In the genomic region with DNA sequence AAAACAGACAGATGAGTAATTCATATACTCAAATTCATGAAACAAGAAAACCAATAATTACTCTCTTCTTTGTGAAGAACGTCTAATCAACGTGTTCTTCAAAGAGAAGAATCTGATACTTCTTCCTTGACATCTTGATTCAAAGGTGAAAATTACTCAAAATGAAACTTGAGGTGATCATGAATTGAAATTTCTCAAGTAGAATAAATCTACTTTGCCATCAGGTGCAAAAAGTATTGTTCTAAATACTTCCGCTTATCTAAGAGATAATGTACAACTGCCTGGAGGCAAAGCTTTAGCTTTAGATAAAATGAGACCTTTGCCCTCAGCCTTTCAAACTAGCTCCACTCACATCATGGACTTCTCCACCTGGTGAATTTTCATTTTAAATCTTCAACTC, we compare ENCODE assay signal across 17 cellular contexts.
"Had no signal": no experiment of that assay in that cellular context is flagged by ENCODE, and none has a peak within 500 bp of the region (broad histone marks: within the 10 kb centered on the region; RNA-seq: fewer than 3 reads in every experiment).

No MANE protein-coding gene starts in this region.

- H3K9me3 Mint-ChIP-seq: activated CD4-positive, alpha-beta memory T cell treated with anti-CD3 and anti-CD28 coated beads, Interleukin-2, amount 10 ng/mL, durations not matched to agents 7 days and 5 days; activated naive CD4-positive, alpha-beta T cell treated with anti-CD3 and anti-CD28 coated beads, Interleukin-2, amount 50 U/mL, for 72 hours; effector memory CD8-positive, alpha-beta T cell; nephron; T-helper 1 cell treated with Interleukin-12 subunit alpha and Interleukin-12 subunit beta and Interleukin-4 antibody, amounts not matched to agents 30 μg/mL and 1 μg/mL, for 36 hours had no signal

- DNase-seq: activated CD4-positive, alpha-beta memory T cell treated with anti-CD3 and anti-CD28 coated beads, Interleukin-2, amount 10 ng/mL, durations not matched to agents 7 days and 5 days; activated CD4-positive, alpha-beta T cell treated with anti-CD3 and anti-CD28 coated beads for 48 hours; activated CD8-positive, alpha-beta memory T cell treated with anti-CD3 and anti-CD28 coated beads, Interleukin-2, amount 10 ng/mL, durations not matched to agents 7 days and 5 days; activated effector memory CD4-positive, alpha-beta T cell treated with anti-CD3 and anti-CD28 coated beads, Interleukin-2, amount 50 U/mL, for 16 hours; activated T-cell treated with anti-CD3 and anti-CD28 coated beads, Interleukin-2, amount 50 U/mL, for 1 hour; effector memory CD8-positive, alpha-beta T cell; lower lobe of right lung; nucleus accumbens; stimulated activated CD4-positive, alpha-beta T cell treated with anti-CD3 and anti-CD28 coated beads, Interleukin-2, amount 100 ng/mL, for 24 hours; stimulated activated naive CD4-positive, alpha-beta T cell treated with Interleukin-2 at 50 U/mL for 16 hours; thyroid gland; WERI-Rb-1 had no signal

- H3K27ac ChIP-seq: lower lobe of right lung, prostate gland, right atrium auricular region, thyroid gland, WERI-Rb-1 had no signal

- H3K9me3 ChIP-seq: lower lobe of right lung, prostate gland, right atrium auricular region, thyroid gland had no signal

- H3K4me3 ChIP-seq: lower lobe of right lung, prostate gland, right atrium auricular region, thyroid gland had no signal

- ATAC-seq: activated CD8-positive, alpha-beta memory T cell treated with anti-CD3 and anti-CD28 coated beads, Interleukin-2, amount 10 ng/mL, durations not matched to agents 7 days and 5 days; effector memory CD8-positive, alpha-beta T cell; lower lobe of right lung had no signal

- H3K36me3 ChIP-seq: prostate gland, WERI-Rb-1 had no signal

- H3K27ac Mint-ChIP-seq: activated CD4-positive, alpha-beta memory T cell treated with anti-CD3 and anti-CD28 coated beads, Interleukin-2, amount 10 ng/mL, durations not matched to agents 7 days and 5 days; activated CD8-positive, alpha-beta memory T cell treated with anti-CD3 and anti-CD28 coated beads, Interleukin-2, amount 10 ng/mL, durations not matched to agents 7 days and 5 days; activated naive CD4-positive, alpha-beta T cell treated with anti-CD3 and anti-CD28 coated beads, Interleukin-2, amount 50 U/mL, for 72 hours; effector memory CD8-positive, alpha-beta T cell; nephron; T-helper 1 cell treated with Interleukin-12 subunit alpha and Interleukin-12 subunit beta and Interleukin-4 antibody, amounts not matched to agents 30 μg/mL and 1 μg/mL, for 36 hours had no signal

- H3K4me1 Mint-ChIP-seq: nephron had no signal

- H3K4me3 Mint-ChIP-seq: activated CD4-positive, alpha-beta memory T cell treated with anti-CD3 and anti-CD28 coated beads, Interleukin-2, amount 10 ng/mL, durations not matched to agents 7 days and 5 days; activated CD8-positive, alpha-beta memory T cell treated with anti-CD3 and anti-CD28 coated beads, Interleukin-2, amount 10 ng/mL, durations not matched to agents 7 days and 5 days; effector memory CD8-positive, alpha-beta T cell; nephron; T-helper 1 cell treated with Interleukin-12 subunit alpha and Interleukin-12 subunit beta and Interleukin-4 antibody, amounts not matched to agents 30 μg/mL and 1 μg/mL, for 36 hours had no signal

- H3K27me3 ChIP-seq: right atrium auricular region, thyroid gland had no signal

- H3K27me3 Mint-ChIP-seq: activated CD4-positive, alpha-beta memory T cell treated with anti-CD3 and anti-CD28 coated beads, Interleukin-2, amount 10 ng/mL, durations not matched to agents 7 days and 5 days; activated CD8-positive, alpha-beta memory T cell treated with anti-CD3 and anti-CD28 coated beads, Interleukin-2, amount 10 ng/mL, durations not matched to agents 7 days and 5 days; effector memory CD8-positive, alpha-beta T cell had no signal

- H3K4me1 ChIP-seq: lower lobe of right lung, prostate gland, right atrium auricular region, thyroid gland had no signal
